ENCODE assay signal across 8 cellular contexts in genomic region chr19:35545001-35545854, GRCh38. TPM values are rescaled to one million over a fixed set of nuclear protein-coding genes. Genes with fewer than 3 reads are reported as not detected.
A peak's percentile ranks its signal among the peaks of the same experiment; 100 is the strongest.
DNase-seq lines count a peak whose midpoint lies in the region; ATAC-seq and TF ChIP-seq lines count a peak whose summit lies in the region.

TSS of gene TMEM147 (plus strand) at chr19:35545626. CDS start at chr19:35545740, 114 bp downstream.

- no peaks in the 10 kb centered on the region for H3K9me3 ChIP-seq in esophagus muscularis mucosa

- intact Hi-C loops in esophagus muscularis mucosa (cut with DNase I): loop anchor here (5.0 kb wide), 3 partner anchors 67 to 172 kb away; partner anchors contain the start of genes HAUS5, KMT2B and RBM42

- no peak for TF ChIP-seq POLR2A in esophagus muscularis mucosa (IDR thresholded peaks at IDR 0.05; ENCODE audit: low read depth)

- no peak for TF ChIP-seq EP300 in Ishikawa (IDR thresholded peaks at IDR 0.05; ENCODE audit: borderline replicate concordance)
- no peak for TF ChIP-seq EP300 in esophagus muscularis mucosa (IDR thresholded peaks at IDR 0.05)

- peaks cover 16 to 38% (median 28%) of the 10 kb centered on the region in 4 donors for H3K4me1 ChIP-seq in esophagus muscularis mucosa

- H3K4me3 ChIP-seq in esophagus muscularis mucosa: peak within 1 kb of the TSS; percentile 79 to 89 (median 84)

- H3K36me3 ChIP-seq in esophagus muscularis mucosa: peaks cover 4 to 27% (median 18%) of the 10 kb centered on the region in 4 donors

- no peak for TF ChIP-seq RAD21 in Ishikawa (IDR thresholded peaks at IDR 0.05; ENCODE audit: low read depth)

- ATAC-seq in GM21447 (IDR thresholded peaks at IDR 0.05; ENCODE audit: unreplicated experiment): peak; percentile 66

- DNase-seq in D341Med (ENCODE audit: low spot score) (peak; percentile 99), esophagus muscularis mucosa (ENCODE audit: extremely low spot score) (peak; percentile 96), myocyte (ENCODE audit: low read depth) (peak; percentile 91)
- peak; percentile 90 to 92 for DNase-seq in activated T-cell treated with anti-CD3 and anti-CD28 coated beads, Interleukin-2, amount 50 U/mL, for 48 hours
- DNase-seq in stimulated activated CD8-positive, alpha-beta memory T cell treated with anti-CD3 and anti-CD28 coated beads, Interleukin-7, amount 100 ng/mL, for 4 hours (ENCODE audit: low read depth in 2 of 2): peak; percentile 57 to 79

- TF ChIP-seq CTCF in esophagus muscularis mucosa (IDR thresholded peaks at IDR 0.05): no peak

- H3K27ac ChIP-seq in esophagus muscularis mucosa (replicated peaks in 1 of 4): peak within 1 kb of the TSS; percentile 81 to 87 (median 84)

- no peaks in the 10 kb centered on the region for H3K27me3 ChIP-seq in esophagus muscularis mucosa

- WGBS in esophagus muscularis mucosa: 0% methylated on average over 21 of the region's 85 CpGs

TF ChIP-seq in Ishikawa, 13 proteins besides CTCF, POLR2A, EP300 and RAD21:
- TF ChIP-seq ZBTB7A (IDR thresholded peaks at IDR 0.05; ENCODE audit: low read depth) (no peak; the same call in none of the 2 replicates), REST (IDR thresholded peaks at IDR 0.05; ENCODE audit: low read depth) (no peak), YY1 (IDR thresholded peaks at IDR 0.05; ENCODE audit: low read depth) (peak; percentile 55; the same call in 1 of the 2 replicates), TAF1 (IDR thresholded peaks at IDR 0.05; ENCODE audit: low read depth) (peak; percentile 77), TEAD4 (IDR thresholded peaks at IDR 0.05) (no peak), FOXM1 (IDR thresholded peaks at IDR 0.05; ENCODE audit: borderline replicate concordance, low read depth) (no peak), CEBPB (IDR thresholded peaks at IDR 0.05) (no peak), USF1 (IDR thresholded peaks at IDR 0.05) (peak; percentile 90), CREB1 (IDR thresholded peaks at IDR 0.05; ENCODE audit: low read depth) (peak; percentile 93), NFIC (IDR thresholded peaks at IDR 0.05) (no peak; the same call in 1 of the 2 replicates), EGR1 (IDR thresholded peaks at IDR 0.05) (no peak), TCF12 (IDR thresholded peaks at IDR 0.05; ENCODE audit: low read depth) (peak; percentile 60)
- TF ChIP-seq, protein P1, sequence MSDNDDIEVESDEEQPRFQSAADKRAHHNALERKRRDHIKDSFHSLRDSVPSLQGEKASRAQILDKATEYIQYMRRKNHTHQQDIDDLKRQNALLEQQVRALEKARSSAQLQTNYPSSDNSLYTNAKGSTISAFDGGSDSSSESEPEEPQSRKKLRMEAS (IDR thresholded peaks at IDR 0.05): peak; percentile 84

TF ChIP-seq in PFSK-1, 5 proteins besides CTCF, POLR2A, EP300 and RAD21:
- TF ChIP-seq REST (IDR thresholded peaks at IDR 0.05; ENCODE audit: insufficient read depth in 1 of 2, low read depth in 2 of 2, low read length in 2 of 2) (no peak), SIN3A (IDR thresholded peaks at IDR 0.05; ENCODE audit: borderline replicate concordance, insufficient read depth, low read length) (peak; percentile 52; the same call in 1 of the 2 replicates), FOXP2 (optimal IDR thresholded peaks at IDR 0.05; ENCODE audit: borderline replicate concordance, extremely low read depth, extremely low read length, insufficient read depth) (peak; percentile 60), TAF1 (IDR thresholded peaks at IDR 0.05; ENCODE audit: borderline replicate concordance, insufficient read depth, low read length) (no peak), POLR2AphosphoS5 (IDR thresholded peaks at IDR 0.05; ENCODE audit: low read depth, low read length) (peak; percentile 72)

RNA-seq across cellular contexts. Expression of gene TMEM147, which starts in this region (rescaled TPM):
- polyA plus RNA-seq in PFSK-1 (2012; ENCODE audit: insufficient read length, low read depth): 202 TPM
- total RNA-seq in esophagus muscularis mucosa (100 to 1,000 TPM in 2 of 4 donors, 10 to 100 TPM in 2; 47.3 to 109 (median 91.6) TPM), myocyte (124 and 137 TPM in 2 replicates)
- polyA plus RNA-seq in myocyte (2012): 200 TPM

Comparison
In these comparisons a context has a peak if more than half of its experiments do, and no peak if none do; other contexts are left out.
1. Peak in every context shown above with its lines: DNase-seq, ATAC-seq, H3K4me3 ChIP-seq and H3K27ac ChIP-seq.